Comparison of ENCODE assay signal across 2 cellular contexts in genomic region chr19:10920781-10921180, GRCh38.
TF ChIP-seq lines count a peak whose summit lies in the region.

No MANE protein-coding gene starts in this region.

TF ChIP-seq in HEK293, 187 proteins besides CTCF, POLR2A, EP300 and RAD21:
- TF ChIP-seq HIC1 (tag by site-specific recombination; IDR thresholded peaks at IDR 0.05) (peak; percentile 37; the same call in 1 of the 2 replicates), GLI4 (tag by site-specific recombination; IDR thresholded peaks at IDR 0.05) (no peak)

TF ChIP-seq in GM12878, 131 proteins besides CTCF, POLR2A, EP300 and RAD21:
- TF ChIP-seq IRF5 (IDR thresholded peaks at IDR 0.05; ENCODE audit: borderline replicate concordance) (no peak), FOXM1 (IDR thresholded peaks at IDR 0.05; ENCODE audit: low read depth, low read length) (no peak), ETV6 (conservative IDR thresholded peaks at IDR 0.05 in 1 of 2, IDR thresholded peaks at IDR 0.05 in 1 of 2; ENCODE audit: borderline replicate concordance in 1 of 2, low read depth in 1 of 2) (no peak), SRF (IDR thresholded peaks at IDR 0.05; ENCODE audit: low read depth in 2 of 2, low read length in 2 of 2) (no peak), SMARCA5 (IDR thresholded peaks at IDR 0.05) (no peak), NBN (IDR thresholded peaks at IDR 0.05) (no peak), SMAD1 (IDR thresholded peaks at IDR 0.05; ENCODE audit: low read depth, partially characterized antibody) (no peak), ATF7 (IDR thresholded peaks at IDR 0.05; ENCODE audit: low read depth) (no peak), STAT3 (IDR thresholded peaks at IDR 0.05; ENCODE audit: low read depth, low read length) (no peak), ZNF24 (IDR thresholded peaks at IDR 0.05) (no peak), BMI1 (IDR thresholded peaks at IDR 0.05; ENCODE audit: borderline replicate concordance) (no peak), TBL1XR1 (IDR thresholded peaks at IDR 0.05; ENCODE audit: low read depth, low read length) (no peak), BRCA1 (IDR thresholded peaks at IDR 0.05; ENCODE audit: low read depth, low read length) (no peak), NFYA (IDR thresholded peaks at IDR 0.05; ENCODE audit: borderline replicate concordance, low read depth, low read length) (no peak), NR2C2 (IDR thresholded peaks at IDR 0.05; ENCODE audit: borderline replicate concordance, control insufficient read depth, insufficient read length, low read depth) (no peak), ZBTB4 (CRISPR knock-in tag; IDR thresholded peaks at IDR 0.05) (no peak), MAX (IDR thresholded peaks at IDR 0.05; ENCODE audit: low read depth, low read length) (no peak), NR2C1 (IDR thresholded peaks at IDR 0.05) (no peak)
